ENCODE assay signal across 1 cellular context in the genomic region with DNA sequence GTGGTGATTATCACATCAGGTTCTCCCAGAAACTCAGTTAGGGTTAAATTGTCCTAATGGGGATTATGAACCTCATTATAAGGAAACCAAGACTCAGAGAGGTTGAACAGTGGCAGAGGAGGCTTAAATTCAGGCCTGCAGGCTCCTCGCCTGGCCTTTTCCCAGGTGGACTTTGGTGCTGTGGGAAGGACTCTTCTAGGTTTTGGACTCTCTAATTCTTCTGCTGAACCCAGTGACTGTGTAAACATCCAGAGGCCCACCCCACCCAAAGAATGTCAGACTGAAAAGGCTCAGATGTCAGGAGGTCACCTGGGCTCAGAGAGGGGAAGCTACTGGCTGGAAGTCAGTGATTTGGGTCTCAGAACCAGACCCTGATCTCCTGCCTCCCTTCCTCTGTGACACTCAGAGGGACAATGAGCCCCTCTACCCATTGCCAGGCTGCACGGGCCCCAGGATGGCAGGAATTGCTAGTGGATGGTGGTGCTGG.
A peak's percentile ranks its signal among the peaks of the same experiment; 100 is the strongest.
TF ChIP-seq lines count a peak whose summit lies in the region.

No MANE protein-coding gene starts in this region.

TF ChIP-seq in HepG2, 621 proteins besides CTCF, POLR2A, EP300 and RAD21 (continued from another document and continues in another):
- TF ChIP-seq ZNF142 (CRISPR knock-in tag; IDR thresholded peaks at IDR 0.05) (no peak), ZNF776 (CRISPR knock-in tag; IDR thresholded peaks at IDR 0.05) (no peak), CEBPG (CRISPR knock-in tag; IDR thresholded peaks at IDR 0.05) (no peak), ZNF264 (CRISPR knock-in tag; IDR thresholded peaks at IDR 0.05) (no peak), NR0B2 (CRISPR knock-in tag; IDR thresholded peaks at IDR 0.05) (no peak), ZNF749 (CRISPR knock-in tag; IDR thresholded peaks at IDR 0.05; ENCODE audit: borderline replicate concordance) (no peak), ATF7-NPFF (CRISPR knock-in tag; IDR thresholded peaks at IDR 0.05; ENCODE audit: low read depth) (peak; percentile 54; the same call in 1 of the 2 replicates), IKZF4 (CRISPR knock-in tag; IDR thresholded peaks at IDR 0.05; ENCODE audit: borderline replicate concordance, low read depth, not compliant biosample characterization) (no peak), ZNF782 (CRISPR knock-in tag; IDR thresholded peaks at IDR 0.05; ENCODE audit: borderline replicate concordance) (no peak), ZBTB34 (CRISPR knock-in tag; IDR thresholded peaks at IDR 0.05) (no peak), TEF (CRISPR knock-in tag; IDR thresholded peaks at IDR 0.05) (no peak), SKI (IDR thresholded peaks at IDR 0.05; ENCODE audit: partially characterized antibody) (no peak), ZKSCAN1 (IDR thresholded peaks at IDR 0.05; ENCODE audit: low read length) (no peak), NPAS2 (CRISPR knock-in tag; IDR thresholded peaks at IDR 0.05; ENCODE audit: borderline replicate concordance) (no peak), SP140L (CRISPR knock-in tag; IDR thresholded peaks at IDR 0.05; ENCODE audit: borderline replicate concordance) (no peak), ZNF337 (CRISPR knock-in tag; IDR thresholded peaks at IDR 0.05; ENCODE audit: borderline replicate concordance, low read depth) (no peak), TFDP1 (CRISPR knock-in tag; IDR thresholded peaks at IDR 0.05; ENCODE audit: borderline replicate concordance) (no peak), HMGA1 (CRISPR knock-in tag; conservative IDR thresholded peaks at IDR 0.05) (no peak), BHLHE40 (IDR thresholded peaks at IDR 0.05; ENCODE audit: low read length) (no peak), ZNF605 (CRISPR knock-in tag; IDR thresholded peaks at IDR 0.05) (no peak; the same call in 1 of the 2 replicates), MTF1 (CRISPR knock-in tag; IDR thresholded peaks at IDR 0.05) (no peak), HOXA3 (CRISPR knock-in tag; IDR thresholded peaks at IDR 0.05) (peak; percentile 53; the same call in 1 of the 2 replicates), ZNF557 (CRISPR knock-in tag; IDR thresholded peaks at IDR 0.05) (no peak), KLF16 (CRISPR knock-in tag; IDR thresholded peaks at IDR 0.05) (0 out of 4 replicates have a peak, but pooled peaks of 1 of the 2 experiments have one; percentile 22), KDM4B (CRISPR knock-in tag; IDR thresholded peaks at IDR 0.05) (no peak), ZNF563 (CRISPR knock-in tag; IDR thresholded peaks at IDR 0.05) (no peak), ZFP41 (CRISPR knock-in tag; IDR thresholded peaks at IDR 0.05; ENCODE audit: borderline replicate concordance) (no peak), U2AF1 (optimal IDR thresholded peaks at IDR 0.05; ENCODE audit: low read depth, low read length) (no peak), ZBTB8A (CRISPR knock-in tag; IDR thresholded peaks at IDR 0.05; ENCODE audit: borderline replicate concordance, low read depth) (no peak), LRRFIP1 (CRISPR knock-in tag; conservative IDR thresholded peaks at IDR 0.05) (no peak), PAF1 (CRISPR knock-in tag; IDR thresholded peaks at IDR 0.05) (no peak), DNMT3B (CRISPR knock-in tag; conservative IDR thresholded peaks at IDR 0.05) (no peak), GLI4 (CRISPR knock-in tag; IDR thresholded peaks at IDR 0.05; ENCODE audit: borderline replicate concordance) (no peak), ATF7 (IDR thresholded peaks at IDR 0.05) (no peak), ATF7 (CRISPR knock-in tag; IDR thresholded peaks at IDR 0.05) (no peak), MBD4 (IDR thresholded peaks at IDR 0.05; ENCODE audit: borderline replicate concordance, low read length) (no peak), JUN (CRISPR knock-in tag; IDR thresholded peaks at IDR 0.05) (no peak), CREB1 (IDR thresholded peaks at IDR 0.05) (no peak), CREB1 (CRISPR knock-in tag; IDR thresholded peaks at IDR 0.05) (peak; percentile 66), KDM6A (CRISPR knock-in tag; IDR thresholded peaks at IDR 0.05; ENCODE audit: low read depth) (peak; percentile 88; the same call in 1 of the 2 replicates), ZNF790 (CRISPR knock-in tag; IDR thresholded peaks at IDR 0.05; ENCODE audit: borderline replicate concordance) (no peak)
- TF ChIP-seq, protein P1, sequence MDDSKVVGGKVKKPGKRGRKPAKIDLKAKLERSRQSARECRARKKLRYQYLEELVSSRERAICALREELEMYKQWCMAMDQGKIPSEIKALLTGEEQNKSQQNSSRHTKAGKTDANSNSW (CRISPR knock-in tag; IDR thresholded peaks at IDR 0.05; ENCODE audit: borderline replicate concordance): no peak
- TF ChIP-seq, protein P2, sequence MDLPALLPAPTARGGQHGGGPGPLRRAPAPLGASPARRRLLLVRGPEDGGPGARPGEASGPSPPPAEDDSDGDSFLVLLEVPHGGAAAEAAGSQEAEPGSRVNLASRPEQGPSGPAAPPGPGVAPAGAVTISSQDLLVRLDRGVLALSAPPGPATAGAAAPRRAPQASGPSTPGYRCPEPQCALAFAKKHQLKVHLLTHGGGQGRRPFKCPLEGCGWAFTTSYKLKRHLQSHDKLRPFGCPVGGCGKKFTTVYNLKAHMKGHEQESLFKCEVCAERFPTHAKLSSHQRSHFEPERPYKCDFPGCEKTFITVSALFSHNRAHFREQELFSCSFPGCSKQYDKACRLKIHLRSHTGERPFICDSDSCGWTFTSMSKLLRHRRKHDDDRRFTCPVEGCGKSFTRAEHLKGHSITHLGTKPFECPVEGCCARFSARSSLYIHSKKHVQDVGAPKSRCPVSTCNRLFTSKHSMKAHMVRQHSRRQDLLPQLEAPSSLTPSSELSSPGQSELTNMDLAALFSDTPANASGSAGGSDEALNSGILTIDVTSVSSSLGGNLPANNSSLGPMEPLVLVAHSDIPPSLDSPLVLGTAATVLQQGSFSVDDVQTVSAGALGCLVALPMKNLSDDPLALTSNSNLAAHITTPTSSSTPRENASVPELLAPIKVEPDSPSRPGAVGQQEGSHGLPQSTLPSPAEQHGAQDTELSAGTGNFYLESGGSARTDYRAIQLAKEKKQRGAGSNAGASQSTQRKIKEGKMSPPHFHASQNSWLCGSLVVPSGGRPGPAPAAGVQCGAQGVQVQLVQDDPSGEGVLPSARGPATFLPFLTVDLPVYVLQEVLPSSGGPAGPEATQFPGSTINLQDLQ (CRISPR knock-in tag; IDR thresholded peaks at IDR 0.05): no peak
- TF ChIP-seq, protein P3, sequence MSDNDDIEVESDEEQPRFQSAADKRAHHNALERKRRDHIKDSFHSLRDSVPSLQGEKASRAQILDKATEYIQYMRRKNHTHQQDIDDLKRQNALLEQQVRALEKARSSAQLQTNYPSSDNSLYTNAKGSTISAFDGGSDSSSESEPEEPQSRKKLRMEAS (IDR thresholded peaks at IDR 0.05): peak; percentile 38
- TF ChIP-seq, protein P4, sequence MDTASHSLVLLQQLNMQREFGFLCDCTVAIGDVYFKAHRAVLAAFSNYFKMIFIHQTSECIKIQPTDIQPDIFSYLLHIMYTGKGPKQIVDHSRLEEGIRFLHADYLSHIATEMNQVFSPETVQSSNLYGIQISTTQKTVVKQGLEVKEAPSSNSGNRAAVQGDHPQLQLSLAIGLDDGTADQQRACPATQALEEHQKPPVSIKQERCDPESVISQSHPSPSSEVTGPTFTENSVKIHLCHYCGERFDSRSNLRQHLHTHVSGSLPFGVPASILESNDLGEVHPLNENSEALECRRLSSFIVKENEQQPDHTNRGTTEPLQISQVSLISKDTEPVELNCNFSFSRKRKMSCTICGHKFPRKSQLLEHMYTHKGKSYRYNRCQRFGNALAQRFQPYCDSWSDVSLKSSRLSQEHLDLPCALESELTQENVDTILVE (CRISPR knock-in tag; IDR thresholded peaks at IDR 0.05): peak; percentile 26; the same call in 1 of the 2 replicates
